Comparison of ENCODE assay signal across 8 cellular contexts in genomic region chr3:156605686-156606605, GRCh38. TPM values are rescaled to one million over a fixed set of nuclear protein-coding genes. Genes with fewer than 3 reads are reported as not detected.
A peak's percentile ranks its signal among the peaks of the same experiment; 100 is the strongest.
DNase-seq lines count a peak whose midpoint lies in the region; ATAC-seq, FAIRE-seq and TF ChIP-seq lines count a peak whose summit lies in the region.

No MANE protein-coding gene starts in this region.

- H3K4me3 ChIP-seq in Panc1 (ENCODE audit: low read depth in 2 of 2, low read length in 2 of 2), result peak overlapping the region; percentile 40 to 66
- H3K4me3 ChIP-seq in H1 (ENCODE audit: extremely low read depth in 1 of 4, insufficient read depth in 2 of 4, low read depth in 3 of 4, low read length in 4 of 4), result peak overlapping the region; percentile 29 to 58 (median 50)
- peak overlapping the region in 2 of 3 donors; percentile 3 to 19 for H3K4me3 ChIP-seq in thyroid gland (replicated peaks in 1 of 3)

- POLR2A ChIA-PET in Panc1 (lab: Charles Lee) (no interaction called here), H1 (lab: Charles Lee; ENCODE audit: partially characterized antibody) (interaction anchor here (0.7 to 1.6 kb wide), 9 partner anchors 9 to 71 kb away, joined by 3 to 13 read pairs (median 4); partner anchors contain the start of gene SSR3)

- H4K5ac ChIP-seq in H9 (ENCODE audit: insufficient read length, low read depth, low read length) (peak overlapping the region; percentile 2), H1 (ENCODE audit: insufficient read length, low read depth, low read length) (peak overlapping the region; percentile 64)

- in situ Hi-C loops in Panc1 (cut with HindIII; ENCODE audit: low pct_unique_long_range_greater_than_20kb, low sequenced_read_pairs), result no loop called here

- TF ChIP-seq CTCF in H9 (conservative IDR thresholded peaks at IDR 0.05) (no peak), Panc1 (IDR thresholded peaks at IDR 0.05) (no peak), H1 (IDR thresholded peaks at IDR 0.05; ENCODE audit: control extremely low read depth in 1 of 3, insufficient read depth in 1 of 3, low read depth in 1 of 3, low read length in 3 of 3) (no peak), thyroid gland (IDR thresholded peaks at IDR 0.05) (no peak)

- H3K4me1 ChIP-seq in H9 (ENCODE audit: insufficient read depth, low read length) (no peaks in the 10 kb centered on the region), Panc1 (ENCODE audit: control insufficient read depth, insufficient read depth, low read length) (peaks cover 8% of the 10 kb centered on the region; the same call in 1 of the 2 replicates), H1 (replicated peaks in 1 of 4; ENCODE audit: control insufficient read depth in 3 of 4, insufficient read depth in 4 of 4, low read length in 3 of 4) (peaks cover 0 to 6% (median 2%) of the 10 kb centered on the region in 4 experiments; a peak in 2 of 7 replicates), thyroid gland (peaks cover 3 to 16% of the 10 kb centered on the region in 2 donors)

- CTCF ChIA-PET in Panc1 (lab: Charles Lee) (no interaction called here), H1 (lab: Charles Lee; ENCODE audit: partially characterized antibody) (interaction anchor here (0.8 to 1.0 kb wide), 3 partner anchors 9 to 303 kb away, joined by 3 to 4 read pairs (median 3); no protein-coding TSS in a partner anchor)

- peak overlapping the region; percentile 81 for H3K14ac ChIP-seq in H9 (ENCODE audit: insufficient read depth, low read length)
- no peak overlapping the region for H3K14ac ChIP-seq in H1 (ENCODE audit: insufficient read length)

- H3K27ac ChIP-seq in H9 (ENCODE audit: insufficient read length, low read depth, low read length), result no peak overlapping the region
- peak overlapping the region; percentile 8; the same call in 1 of the 2 replicates for H3K27ac ChIP-seq in Panc1 (ENCODE audit: low read length)
- H3K27ac ChIP-seq in H1 (ENCODE audit: low read depth, low read length), result 0 out of 2 replicates have a peak overlapping the region, but pooled peaks have one; percentile 13
- H3K27ac ChIP-seq in thyroid gland, result peak overlapping the region; percentile 89 to 92 (median 92)

- H3K4ac ChIP-seq in H9 (ENCODE audit: low read depth, low read length), result no peak overlapping the region
- no peak overlapping the region for H3K4ac ChIP-seq in H1 (replicated peaks; ENCODE audit: insufficient read length, low read depth, low read length)

- H3K23me2 ChIP-seq in H9 (ENCODE audit: insufficient read length, low read depth, low read length, poor library complexity, severe bottlenecking), result peaks cover 10% of the 10 kb centered on the region
- peaks cover 8% of the 10 kb centered on the region for H3K23me2 ChIP-seq in H1 (ENCODE audit: low read depth, low read length)

- TF ChIP-seq POLR2A in H1 (IDR thresholded peaks at IDR 0.05; ENCODE audit: control extremely low read depth in 1 of 2, low read depth in 2 of 2, low read length in 2 of 2), result peak in 1 of 2 experiments; percentile 46; a peak in 2 of 3 replicates
- peak in 1 of 2 donors; percentile 62 for TF ChIP-seq POLR2A in thyroid gland (IDR thresholded peaks at IDR 0.05)

- H4K20me1 ChIP-seq in H9 (ENCODE audit: control insufficient read depth, insufficient read depth, insufficient read length), result no peaks in the 10 kb centered on the region
- H4K20me1 ChIP-seq in H1 (replicated peaks in 1 of 2; ENCODE audit: control insufficient read depth in 1 of 2, insufficient read depth in 2 of 2, low read length in 2 of 2), result no peaks in the 10 kb centered on the region

- H3K27me3 Mint-ChIP-seq in H9 (ENCODE audit: low read depth), result peaks cover 10% of the 10 kb centered on the region

- H4K8ac ChIP-seq in H9 (replicated peaks; ENCODE audit: insufficient read length, low read depth, low read length) (no peak overlapping the region), H1 (ENCODE audit: extremely low read depth, insufficient read depth, low read length) (peak overlapping the region; percentile 96)

- H3K4me3 Mint-ChIP-seq in H9, result peak overlapping the region; percentile 77 to 82

- H2BK15ac ChIP-seq in H9 (ENCODE audit: low read depth, low read length) (no peak overlapping the region), H1 (ENCODE audit: low read length) (0 out of 2 replicates have a peak overlapping the region, but pooled peaks have one; percentile 9)

- peaks cover 19 to 24% of the 10 kb centered on the region in 2 experiments for H3K4me1 Mint-ChIP-seq in H9

- H3K27me3 ChIP-seq in H9 (ENCODE audit: insufficient read depth, low read length) (no peaks in the 10 kb centered on the region), Panc1 (ENCODE audit: control insufficient read depth, insufficient read depth, low read length) (no peaks in the 10 kb centered on the region), H1 (replicated peaks in 1 of 4; ENCODE audit: control insufficient read depth in 3 of 4, extremely low read depth in 1 of 4, insufficient read depth in 3 of 4, low read length in 3 of 4) (no peaks in the 10 kb centered on the region), thyroid gland (no peaks in the 10 kb centered on the region)

- H3K9me3 Mint-ChIP-seq in H9, result no peaks in the 10 kb centered on the region

- H2AFZ ChIP-seq in H9 (ENCODE audit: low read length) (peak overlapping the region; percentile 18), H1 (ENCODE audit: low read length) (peak overlapping the region; percentile 97)

- DNase-seq in CD1c-positive myeloid dendritic cell (ENCODE audit: extremely low spot score) (peak; percentile 32), H9 (peak; percentile 69), Panc1 (ENCODE audit: low read depth, low spot score) (no peak), H1 (ENCODE audit: low read depth in 1 of 2, low spot score in 2 of 2) (peak; percentile 41 to 63), medulla oblongata (ENCODE audit: extremely low spot score) (peak; percentile 55), thyroid gland (peak; percentile 88 to 92), cerebellum (ENCODE audit: low spot score) (no peak)
- DNase-seq in activated CD4-positive, alpha-beta T cell treated with anti-CD3 and anti-CD28 coated beads, Interleukin-2, amount 50 U/mL, for 48 hours, result no peak

- intact Hi-C loops in Panc1 (cut with micrococcal nuclease; ENCODE audit: unreplicated experiment), result no loop called here
- intact Hi-C loops in thyroid gland (cut with DNase I), result no loop called here

- no peak overlapping the region for H4K91ac ChIP-seq in H9 (ENCODE audit: insufficient read length, low read depth, low read length)
- peak overlapping the region; percentile 15 for H4K91ac ChIP-seq in H1 (replicated peaks; ENCODE audit: insufficient read length, low read length)

- no peak for TF ChIP-seq RAD21 in H1 (IDR thresholded peaks at IDR 0.05 in 1 of 2, conservative IDR thresholded peaks at IDR 0.05 in 1 of 2; ENCODE audit: low read depth in 2 of 2, low read length in 2 of 2)

- no peak overlapping the region for H2BK20ac ChIP-seq in H9 (ENCODE audit: low read depth, low read length, poor library complexity, severe bottlenecking)
- no peak overlapping the region for H2BK20ac ChIP-seq in H1 (ENCODE audit: low read length)

- H2BK5ac ChIP-seq in H9 (ENCODE audit: insufficient read length, low read length), result no peak overlapping the region
- H2BK5ac ChIP-seq in H1 (ENCODE audit: low read depth, low read length), result peak overlapping the region; percentile 54

- H3K9me3 ChIP-seq in H9 (ENCODE audit: control insufficient read depth, low read depth, low read length) (no peaks in the 10 kb centered on the region), Panc1 (ENCODE audit: control insufficient read depth, insufficient read depth, low read depth, low read length) (no peaks in the 10 kb centered on the region), H1 (ENCODE audit: insufficient read depth in 2 of 2, low read depth in 1 of 2, low read length in 1 of 2) (no peaks in the 10 kb centered on the region), thyroid gland (no peaks in the 10 kb centered on the region)

- H3K36me3 ChIP-seq in Panc1 (ENCODE audit: control insufficient read depth, insufficient read depth, low read length) (no peaks in the 10 kb centered on the region), H1 (ENCODE audit: control insufficient read depth in 2 of 4, insufficient read depth in 4 of 4, low read length in 3 of 4) (no peaks in the 10 kb centered on the region), thyroid gland (no peaks in the 10 kb centered on the region)

- no TSS peak for BruUV-seq in Panc1 (replicated peaks; lab: Mats Ljungman, UMichigan)

- H3K9ac ChIP-seq in H9 (ENCODE audit: extremely low read depth, insufficient read length, low read length) (peak overlapping the region; percentile 55), H1 (replicated peaks in 1 of 4; ENCODE audit: extremely low read depth in 1 of 4, low read depth in 3 of 4, low read length in 3 of 4) (peak overlapping the region in 3 of 4 experiments; percentile 27 to 49 (median 46); a peak in 4 of 7 replicates)

- no peaks in the 10 kb centered on the region for H3K79me2 ChIP-seq in H9 (ENCODE audit: insufficient read depth, low read length)
- no peaks in the 10 kb centered on the region for H3K79me2 ChIP-seq in H1 (ENCODE audit: control insufficient read depth in 1 of 2, insufficient read depth in 2 of 2, low read length in 2 of 2)

- peak overlapping the region in 2 of 3 experiments; percentile 65 to 91; a peak in 3 of 7 replicates for H3K27ac Mint-ChIP-seq in H9

- H2BK120ac ChIP-seq in H9 (ENCODE audit: low read depth, low read length, poor library complexity, severe bottlenecking) (no peak overlapping the region), H1 (replicated peaks; ENCODE audit: low read depth, low read length) (no peak overlapping the region)

- H2BK12ac ChIP-seq in H9 (ENCODE audit: insufficient read length, low read depth, low read length) (no peak overlapping the region), H1 (ENCODE audit: low read depth, low read length) (peak overlapping the region; percentile 18)

- FAIRE-seq in H1 (lab: Jason Lieb, UNC), result peak; percentile 74

- no CpG with 5 or more reads among the region's 37 CpGs for WGBS in H9 (ENCODE audit: extremely low coverage, insufficient read length, low lambda C conversion rate)
- 8% methylated on average over 37 of the region's 37 CpGs; no CpG with 5 or more reads in 1 of the 2 experiments for WGBS in H1 (ENCODE audit: extremely low coverage in 1 of 2, insufficient coverage in 1 of 2, insufficient read length in 1 of 2, insufficient replicate concordance in 2 of 2, low coverage in 1 of 2, low lambda C conversion rate in 2 of 2, missing lambda C conversion rate in 1 of 2), 2 experiments
- 9 to 15% methylated on average over 37 of the region's 37 CpGs for WGBS in thyroid gland, 2 donors

- ATAC-seq in Panc1, result peak; percentile 88

- H3K79me1 ChIP-seq in H9 (ENCODE audit: insufficient read depth, low read depth, low read length, poor library complexity, severe bottlenecking), result no peaks in the 10 kb centered on the region
- H3K79me1 ChIP-seq in H1 (ENCODE audit: low read depth, low read length), result no peaks in the 10 kb centered on the region

- no peak overlapping the region for H2AK5ac ChIP-seq in H9 (ENCODE audit: insufficient read length, low read length)
- H2AK5ac ChIP-seq in H1 (ENCODE audit: low read depth, low read length), result no peak overlapping the region

- H3K23ac ChIP-seq in H9 (ENCODE audit: insufficient read length, low read depth, low read length) (no peak overlapping the region), H1 (ENCODE audit: insufficient read length) (no peak overlapping the region)

- no peak overlapping the region for H3K56ac ChIP-seq in H9 (ENCODE audit: insufficient read length, low read depth, low read length)
- H3K56ac ChIP-seq in H1 (replicated peaks; ENCODE audit: insufficient read length, low read depth, low read length), result peak overlapping the region; percentile 28

- H3K18ac ChIP-seq in H9 (ENCODE audit: insufficient read length, low read depth, low read length) (peak overlapping the region; percentile 82), H1 (ENCODE audit: extremely low read depth, low read length) (peak overlapping the region; percentile 34)

- no peak overlapping the region for H3T11ph ChIP-seq in H9 (ENCODE audit: low read length)

- no peak for TF ChIP-seq EP300 in H1 (IDR thresholded peaks at IDR 0.05; ENCODE audit: borderline replicate concordance in 1 of 2, low read depth in 2 of 2, low read length in 2 of 2)

- H3K4me2 ChIP-seq in H9 (ENCODE audit: insufficient read depth, insufficient read length, low read length) (peak overlapping the region; percentile 69), H1 (ENCODE audit: insufficient read depth in 1 of 2, low read depth in 2 of 2, low read length in 2 of 2) (peak overlapping the region; percentile 62 to 79)

- no peaks in the 10 kb centered on the region for H3K36me3 Mint-ChIP-seq in H9 (ENCODE audit: insufficient read depth in 1 of 3, low read depth in 3 of 3)

RNA-seq across cellular contexts. Expression of gene SSR3, which starts 51.0 kb away (rescaled TPM):
- 176 and 177 TPM in 2 replicates for total RNA-seq in H9 (2021)
- 154 TPM for total RNA-seq in Panc1 (2021; ENCODE audit: unreplicated experiment)
- 78.7 TPM for polyA plus RNA-seq in Panc1 (2012; ENCODE audit: insufficient read length)
- 192 and 208 TPM in 2 replicates for total RNA-seq in H1 (2021; fragmentation: NEBNext Ultra II Directional; extraction: Animal tissue kit (Norgen Biotek cat#: 25700))
- 59.5 and 92.7 TPM in 2 replicates for polyA plus RNA-seq in H1 (2011; rRNA removed)
- polyA plus RNA-seq in H1 (2011; cell fraction: cytosol; rRNA removed), result 99.6 TPM
- 57.0 TPM for polyA plus RNA-seq in H1 (2011; cell fraction: nucleus; rRNA removed)
- polyA plus RNA-seq in H1 (2012, experiment 1 of 2), result 148 to 207 TPM (median 175 TPM) in 4 replicates
- 41.6 TPM for polyA plus RNA-seq in H1 (2012, experiment 2 of 2)
- polyA plus RNA-seq in H1 (2013, experiment 1 of 2), result 170 TPM
- polyA plus RNA-seq in H1 (2013, experiment 2 of 2), result 242 TPM
- polyA minus RNA-seq in H1 (2011; rRNA and poly(A)+ RNA removed), result 341 and 408 TPM in 2 replicates
- polyA minus RNA-seq in H1 (2011; cell fraction: cytosol; rRNA and poly(A)+ RNA removed), result 82.1 TPM
- polyA minus RNA-seq in H1 (2011; cell fraction: nucleus; rRNA and poly(A)+ RNA removed), result 136 TPM
- 100 to 1,000 TPM; 134 to 223 (median 176) TPM for total RNA-seq in thyroid gland
- total RNA-seq in cerebellum, result 77.5 TPM

Comparison
In these comparisons a context has a peak if more than half of its experiments do, and no peak if none do; other contexts are left out.
1. DNase-seq: peak in CD1c-positive myeloid dendritic cell (single experiment), H9 (single experiment), H1 (2 of 2), medulla oblongata (single experiment) and thyroid gland (2 of 2); none in Panc1 (single experiment), activated CD4-positive, alpha-beta T cell treated with anti-CD3 and anti-CD28 coated beads, Interleukin-2, amount 50 U/mL, for 48 hours (0 of 2) and cerebellum (single experiment).
2. Peak in every context shown above with its lines, with median percentiles within 50 percentile points of each other: H3K4me3 ChIP-seq.